ENCODE assay signal across 21 cellular contexts in genomic region chrX:63810746-63811145, GRCh38.
"Had no signal": no experiment of that assay in that cellular context is flagged by ENCODE, and none has a peak within 500 bp of the region (broad histone marks: within the 10 kb centered on the region; RNA-seq: fewer than 3 reads in every experiment).

No MANE protein-coding gene starts in this region.

- H3K27me3 ChIP-seq: esophagus squamous epithelium, gastrocnemius medialis, heart right ventricle, left lung had no signal

- H3K4me3 ChIP-seq: coronary artery, dorsolateral prefrontal cortex, esophagus squamous epithelium, gastrocnemius medialis, heart right ventricle, left lung, lower lobe of right lung had no signal

- H3K9me3 ChIP-seq: esophagus squamous epithelium, gastrocnemius medialis, heart right ventricle, left lung, lower lobe of right lung had no signal

- H3K4me1 ChIP-seq: esophagus squamous epithelium, gastrocnemius medialis, heart right ventricle, left lung, lower lobe of right lung had no signal

- H3K27ac ChIP-seq: coronary artery, dorsolateral prefrontal cortex, epithelial cell of prostate, esophagus squamous epithelium, gastrocnemius medialis, heart right ventricle, left lung, lower lobe of right lung had no signal

- H3K36me3 ChIP-seq: esophagus squamous epithelium, gastrocnemius medialis, heart right ventricle, left lung, lower lobe of right lung had no signal

- DNase-seq: dermis blood vessel endothelial cell; dorsolateral prefrontal cortex; effector CD8-positive, alpha-beta T cell; effector memory CD8-positive, alpha-beta T cell; endodermal cell; erythroblast; esophagus squamous epithelium; foreskin fibroblast; foreskin melanocyte; gastrocnemius medialis; head of caudate nucleus; heart right ventricle; hippocampal formation; left cardiac atrium; left lung; left ventricle myocardium superior; lower lobe of right lung; mesendoderm; midbrain had no signal
